ENCODE assay signal across 7 cellular contexts in the genomic region with DNA sequence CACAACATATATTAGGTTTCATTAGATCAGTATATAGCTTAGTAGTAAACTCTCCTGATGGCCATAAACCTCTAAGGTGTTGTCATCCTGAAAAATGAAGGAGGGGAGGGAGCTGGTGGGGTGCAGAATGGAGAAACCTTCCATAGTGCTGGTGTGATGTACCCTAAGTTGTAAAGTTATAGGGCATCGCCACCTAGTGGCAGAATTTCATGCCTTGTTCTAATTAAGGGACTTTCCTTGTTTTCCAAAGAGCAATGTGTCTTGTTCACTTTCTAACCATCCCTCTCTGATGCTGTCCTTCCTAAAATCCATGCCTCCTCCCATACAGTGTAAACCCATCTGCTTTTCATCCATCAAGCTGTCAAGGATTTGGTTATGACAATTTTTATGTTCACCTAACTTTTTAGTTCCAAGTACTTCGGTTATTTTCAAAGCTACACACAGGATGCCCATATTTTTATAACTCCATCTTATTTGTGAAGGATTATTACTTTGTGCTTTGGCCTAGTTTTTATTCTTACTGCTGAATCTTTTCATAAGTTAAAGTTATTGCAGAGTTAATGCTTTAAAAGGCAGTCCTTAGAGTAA. TPM values are rescaled to one million over a fixed set of nuclear protein-coding genes. Genes with fewer than 3 reads are reported as not detected.
DNase-seq lines count a peak whose midpoint lies in the region; ATAC-seq and TF ChIP-seq lines count a peak whose summit lies in the region.

No MANE protein-coding gene starts in this region.

- no peaks in the 10 kb centered on the region for H3K9me2 ChIP-seq in PC-9 (ENCODE audit: insufficient read depth)

- H3K4me3 ChIP-seq in GM12864 (ENCODE audit: low read depth, low read length): no peak overlapping the region
- H3K4me3 ChIP-seq in PC-9: no peak overlapping the region

- intact Hi-C loops in PC-9 (cut with micrococcal nuclease; ENCODE audit: unreplicated experiment) (loop anchor here (10.0 kb wide), 1 partner anchor 241 kb away; no protein-coding TSS in a partner anchor), sciatic nerve (cut with DNase I) (no loop called here)

- no peak overlapping the region for H3K27ac ChIP-seq in PC-9

- POLR2A ChIA-PET in PC-9 (lab: Charles Lee; ENCODE audit: unreplicated experiment): no interaction called here

- TF ChIP-seq CTCF in GM12864 (IDR thresholded peaks at IDR 0.05; ENCODE audit: low read depth, low read length, missing control alignments): peak; percentile 52
- peak; percentile 74 for TF ChIP-seq CTCF in PC-9 (conservative IDR thresholded peaks at IDR 0.05)

- ATAC-seq in HG02852 (IDR thresholded peaks at IDR 0.05; ENCODE audit: unreplicated experiment) (peak; percentile 41), sciatic nerve (peak; percentile 53)

- no peak overlapping the region for H3K4me2 ChIP-seq in PC-9

- H3K4me1 ChIP-seq in PC-9 (replicated peaks; ENCODE audit: insufficient read depth): 0 out of 2 replicates have a peak, but pooled peaks cover 4% of the 10 kb centered on the region

- DNase-seq in GM12864 (ENCODE audit: low read depth): no peak
- DNase-seq in PC-9: peak in 1 of 2 experiments; percentile 59
- DNase-seq in activated effector memory CD4-positive, alpha-beta T cell treated with Interleukin-2 at 50 U/mL for 16 hours: peak; percentile 2
- peak; percentile 38 for DNase-seq in glomerular visceral epithelial cell (ENCODE audit: extremely low spot score)
- peak; percentile 73 for DNase-seq in sciatic nerve (ENCODE audit: low spot score)
- no peak for DNase-seq in dedifferentiated amniotic fluid mesenchymal stem cell (ENCODE audit: extremely low spot score)

- H3K27me3 ChIP-seq in PC-9 (ENCODE audit: insufficient read depth, low read depth): no peaks in the 10 kb centered on the region

- 0 out of 2 replicates have a peak, but pooled peaks cover 2% of the 10 kb centered on the region for H4K20me1 ChIP-seq in PC-9 (ENCODE audit: insufficient read depth)

- peaks cover 6% of the 10 kb centered on the region; the same call in 1 of the 2 replicates for H3F3A ChIP-seq in PC-9 (ENCODE audit: insufficient read depth, low read depth)

- H3K79me2 ChIP-seq in PC-9 (ENCODE audit: low read depth): peaks cover 31% of the 10 kb centered on the region

- no peak overlapping the region for H2AFZ ChIP-seq in PC-9

- CTCF ChIA-PET in PC-9 (lab: Charles Lee): interaction anchor here (0.7 kb wide), 1 partner anchor 452 kb away, joined by 3 read pairs; no protein-coding TSS in a partner anchor

- H3K9me3 ChIP-seq in PC-9 (ENCODE audit: insufficient read depth, low read depth): no peaks in the 10 kb centered on the region

- no peaks in the 10 kb centered on the region for H3K36me3 ChIP-seq in PC-9 (ENCODE audit: low read depth)

- BruUV-seq in PC-9 (replicated peaks; lab: Mats Ljungman, UMichigan): no TSS peak

RNA-seq across cellular contexts. Expression of a gene that starts 4.5 kb away (rescaled TPM):
- total RNA-seq in PC-9 (2021) (76.6 and 99.3 TPM in 2 replicates), sciatic nerve (37.6 TPM)

Comparison
In these comparisons a context has a peak if more than half of its experiments do, and no peak if none do; other contexts are left out.
1. DNase-seq: peak in activated effector memory CD4-positive, alpha-beta T cell treated with Interleukin-2 at 50 U/mL for 16 hours (single experiment), glomerular visceral epithelial cell (single experiment) and sciatic nerve (single experiment); none in GM12864 (single experiment) and dedifferentiated amniotic fluid mesenchymal stem cell (single experiment).